8 cellular contexts compared by ENCODE assay signal in the genomic region with DNA sequence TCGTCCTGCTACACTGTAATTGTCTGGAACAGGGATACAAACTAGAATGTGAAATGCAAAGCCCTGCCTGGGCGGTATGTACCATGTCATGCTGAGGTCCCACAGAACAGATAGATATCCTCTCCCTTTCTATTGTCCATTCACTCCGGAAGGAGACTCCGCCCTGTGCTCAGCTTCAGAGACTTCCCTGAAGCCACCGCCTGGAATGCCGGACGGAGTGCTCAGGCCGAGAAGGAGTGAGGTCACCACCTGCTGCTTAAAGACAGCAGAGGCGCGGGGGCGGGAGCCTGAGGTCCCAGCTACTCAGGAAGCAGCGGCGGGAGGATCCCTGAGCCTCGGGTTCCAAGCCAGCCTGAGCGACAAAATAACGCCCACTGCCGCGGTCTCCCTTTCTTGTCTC. TPM values are rescaled to one million over a fixed set of nuclear protein-coding genes. Genes with fewer than 3 reads are reported as not detected.
A peak's percentile ranks its signal among the peaks of the same experiment; 100 is the strongest.
DNase-seq lines count a peak whose midpoint lies in the region; ATAC-seq, FAIRE-seq and TF ChIP-seq lines count a peak whose summit lies in the region.

No MANE protein-coding gene starts in this region.

- no peaks in the 10 kb centered on the region for H3K9me3 ChIP-seq in stomach

- no peak overlapping the region for H3K4me3 ChIP-seq in bronchial epithelial cell (ENCODE audit: low read depth, low read length)
- H3K4me3 ChIP-seq in stomach, result peak overlapping the region in 2 of 4 donors; percentile 78 to 88

- TF ChIP-seq POLR2A in stomach (IDR thresholded peaks at IDR 0.05), result no peak

- TF ChIP-seq EP300 in stomach (IDR thresholded peaks at IDR 0.05), result no peak

- intact Hi-C loops in stomach (cut with DNase I; ENCODE audit: low total_unique reads), result no loop called here

- peak overlapping the region; percentile 69 for H3K27ac ChIP-seq in layer of hippocampus (ENCODE audit: low read depth, low read length)
- peak overlapping the region; percentile 62 to 92 (median 91) for H3K27ac ChIP-seq in stomach

- no peak for FAIRE-seq in bronchial epithelial cell (lab: Jason Lieb, UNC)

- ATAC-seq in HG02840 (IDR thresholded peaks at IDR 0.05; ENCODE audit: low FRiP score, unreplicated experiment), result no peak

- H3K36me3 ChIP-seq in bronchial epithelial cell (ENCODE audit: control insufficient read depth, insufficient read depth, low read length) (no peaks in the 10 kb centered on the region), stomach (peaks cover 0 to 6% (median 3%) of the 10 kb centered on the region in 4 donors)

- peaks cover 12 to 29% (median 20%) of the 10 kb centered on the region in 4 donors for H3K4me1 ChIP-seq in stomach

- TF ChIP-seq CTCF in bronchial epithelial cell (IDR thresholded peaks at IDR 0.05; ENCODE audit: insufficient read depth, low read length, severe bottlenecking), result no peak
- no peak for TF ChIP-seq CTCF in stomach (IDR thresholded peaks at IDR 0.05)

- peak; percentile 10 for DNase-seq in stimulated activated CD4-positive, alpha-beta T cell treated with anti-CD3 and anti-CD28 coated beads, Interleukin-1b, Interleukin-23, amount 100 ng/mL, for 48 hours
- no peak for DNase-seq in stimulated activated CD4-positive, alpha-beta T cell treated with anti-CD3 and anti-CD28 coated beads, Interleukin-12 subunit alpha, Interleukin-12 subunit beta, amount 100 ng/mL, for 4 hours
- peak; percentile 27 for DNase-seq in bronchial epithelial cell (ENCODE audit: low read depth)
- peak; percentile 38 for DNase-seq in stomach
- DNase-seq in foreskin melanocyte, result no peak
- DNase-seq in NCI-H2227 treated with DMSO at 0.1 percent for 48 hours (lab: John Stamatoyannopoulos, UW), result no peak

- H3K27me3 ChIP-seq in bronchial epithelial cell (ENCODE audit: control insufficient read depth, insufficient read depth, low read length) (no peaks in the 10 kb centered on the region), layer of hippocampus (ENCODE audit: control insufficient read depth, insufficient read depth, low read length) (no peaks in the 10 kb centered on the region), stomach (no peaks in the 10 kb centered on the region)

- 37 to 56% (median 53%) methylated on average over 16 to 18 of the region's 18 CpGs for WGBS in stomach, 5 donors

RNA-seq across cellular contexts. Expression of gene ZNF611, which starts 0.9 kb away (rescaled TPM):
- total RNA-seq in bronchial epithelial cell (10.0 TPM in 2 replicates), stomach (10 to 100 TPM in 3 of 5 donors, 1 to 10 TPM in 2; 3.6 to 58.5 (median 14.6) TPM)
- polyA plus RNA-seq in stomach, result 1 to 10 TPM; 1.6 to 4.1 (median 2.3) TPM

RNA-seq across cellular contexts. Expression of gene ZNF600, which starts 50.9 kb away (rescaled TPM):
- total RNA-seq in bronchial epithelial cell, result 9.1 and 10.0 TPM in 2 replicates
- 10 to 100 TPM in 2 of 5 donors, 1 to 10 TPM in 3; 1.8 to 53.9 (median 8.8) TPM for total RNA-seq in stomach
- 10 to 100 TPM in 1 of 3 donors, 1 to 10 TPM in 2; 4.7 to 10.2 (median 5.7) TPM for polyA plus RNA-seq in stomach

Comparison
In these comparisons a context has a peak if more than half of its experiments do, and no peak if none do; other contexts are left out.
1. DNase-seq: peak in stimulated activated CD4-positive, alpha-beta T cell treated with anti-CD3 and anti-CD28 coated beads, Interleukin-1b, Interleukin-23, amount 100 ng/mL, for 48 hours (single experiment), bronchial epithelial cell (single experiment) and stomach (single experiment); none in stimulated activated CD4-positive, alpha-beta T cell treated with anti-CD3 and anti-CD28 coated beads, Interleukin-12 subunit alpha, Interleukin-12 subunit beta, amount 100 ng/mL, for 4 hours (single experiment), foreskin melanocyte (single experiment) and NCI-H2227 treated with DMSO at 0.1 percent for 48 hours (single experiment).